In the genomic region with DNA sequence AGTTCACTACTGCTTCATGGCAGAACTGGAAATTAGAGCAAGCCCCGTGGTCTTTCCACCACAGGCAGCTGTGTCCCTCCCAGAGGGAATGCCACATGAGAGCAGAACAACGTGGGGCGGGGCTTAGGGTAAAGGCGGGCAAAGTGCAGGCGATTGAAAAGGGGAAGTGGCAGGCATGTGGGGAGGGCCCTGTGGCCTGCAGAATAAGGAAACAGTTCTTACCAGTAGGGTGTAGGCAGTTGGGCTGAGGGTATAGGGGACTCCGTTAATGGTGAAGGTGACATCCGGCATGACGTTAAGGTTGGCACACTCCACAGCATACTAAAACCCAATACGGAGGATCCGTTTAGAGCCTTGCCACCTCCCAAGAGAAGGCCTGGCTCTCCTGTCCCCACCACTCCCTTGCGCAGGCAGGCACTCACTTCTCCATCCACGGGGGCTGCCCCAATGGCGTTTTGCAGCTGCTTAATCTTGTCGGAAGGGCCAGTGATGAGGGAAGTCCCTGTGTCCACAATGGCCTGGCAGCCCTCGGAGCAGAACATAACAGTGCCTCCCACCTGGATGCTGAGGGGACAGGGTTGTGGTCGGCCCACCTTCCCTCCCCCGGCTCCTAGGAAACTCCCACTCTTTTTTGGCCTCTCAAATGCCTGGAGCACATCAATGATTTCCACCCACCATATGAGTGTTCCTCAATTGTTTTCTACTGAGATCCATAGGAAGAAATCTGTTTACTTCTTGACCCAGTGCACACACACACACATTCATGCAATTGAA, we compare ENCODE assay signal across 9 cellular contexts. TPM values are rescaled to one million over a fixed set of nuclear protein-coding genes. Genes with fewer than 3 reads are reported as not detected.
DNase-seq lines count a peak whose midpoint lies in the region; ATAC-seq, FAIRE-seq and TF ChIP-seq lines count a peak whose summit lies in the region.
"Had no signal": no experiment of that assay in that cellular context is flagged by ENCODE, and none has a peak within 500 bp of the region (broad histone marks: within the 10 kb centered on the region; RNA-seq: fewer than 3 reads in every experiment).

No MANE protein-coding gene starts in this region.

- H3K27me3 ChIP-seq in Caco-2 (replicated peaks; ENCODE audit: control insufficient read depth, insufficient read depth, low read length) = no peaks in the 10 kb centered on the region

- H3K4me3 Mint-ChIP-seq in central memory CD8-positive, alpha-beta T cell = peak overlapping the region; percentile 7
- no peak overlapping the region for H3K4me3 Mint-ChIP-seq in Caco-2 (ENCODE audit: unreplicated experiment)

- peaks cover 1% of the 10 kb centered on the region for H3K36me3 Mint-ChIP-seq in central memory CD8-positive, alpha-beta T cell (ENCODE audit: insufficient read depth)
- no peaks in the 10 kb centered on the region for H3K36me3 Mint-ChIP-seq in Caco-2 (ENCODE audit: insufficient read depth, unreplicated experiment)

- no peaks in the 10 kb centered on the region for H3K9me3 ChIP-seq in Caco-2

- H3K36me3 ChIP-seq in Caco-2 (ENCODE audit: control insufficient read depth, insufficient read depth, low read length) = no peaks in the 10 kb centered on the region

- peak; percentile 96 for ATAC-seq in HG02884 (IDR thresholded peaks at IDR 0.05; ENCODE audit: unreplicated experiment)
- peak; percentile 86 for ATAC-seq in central memory CD8-positive, alpha-beta T cell (replicated peaks; ENCODE audit: extremely low read depth, poor library complexity, severe bottlenecking)

- no peaks in the 10 kb centered on the region for H3K4me1 ChIP-seq in Caco-2

- H3K4me1 Mint-ChIP-seq in central memory CD8-positive, alpha-beta T cell = peaks cover 24% of the 10 kb centered on the region
- H3K4me1 Mint-ChIP-seq in Caco-2 (ENCODE audit: low read depth, unreplicated experiment) = no peaks in the 10 kb centered on the region

- H3K9me3 Mint-ChIP-seq in central memory CD8-positive, alpha-beta T cell = no peaks in the 10 kb centered on the region
- no peaks in the 10 kb centered on the region for H3K9me3 Mint-ChIP-seq in Caco-2 (ENCODE audit: unreplicated experiment)

- TF ChIP-seq CTCF in Caco-2 (IDR thresholded peaks at IDR 0.05; ENCODE audit: insufficient read depth in 1 of 2, low read depth in 1 of 2, low read length in 1 of 2, severe bottlenecking in 1 of 2, unreplicated experiment in 1 of 2) = no peak

- intact Hi-C loops in Caco-2 (cut with micrococcal nuclease; ENCODE audit: unreplicated experiment) = no loop called here

- H3K4me3 ChIP-seq in Caco-2 (ENCODE audit: low read depth, low read length) = no peak overlapping the region

- H3K27ac Mint-ChIP-seq in central memory CD8-positive, alpha-beta T cell (ENCODE audit: low read depth) = no peak overlapping the region
- no peak overlapping the region for H3K27ac Mint-ChIP-seq in Caco-2 (ENCODE audit: unreplicated experiment)

- POLR2A ChIA-PET in Caco-2 (lab: Charles Lee) = no interaction called here

- no peaks in the 10 kb centered on the region for H3K27me3 Mint-ChIP-seq in central memory CD8-positive, alpha-beta T cell
- no peaks in the 10 kb centered on the region for H3K27me3 Mint-ChIP-seq in Caco-2 (ENCODE audit: insufficient read depth, unreplicated experiment)

- no TSS peak for BruUV-seq in Caco-2 (replicated peaks; lab: Mats Ljungman, UMichigan)

- CTCF ChIA-PET in Caco-2 (lab: Charles Lee) = no interaction called here

- peak; percentile 31 for DNase-seq in activated CD4-positive, alpha-beta T cell treated with anti-CD3 and anti-CD28 coated beads for 48 hours
- DNase-seq in activated CD4-positive, alpha-beta T cell treated with anti-CD3 and anti-CD28 coated beads, Interleukin-2, amount 50 U/mL, for 4 hours = no peak
- peak; percentile 99 for DNase-seq in NOMO-1 treated with DMSO at 0.1 percent for 48 hours (lab: John Stamatoyannopoulos, UW; ENCODE audit: unreplicated experiment)
- DNase-seq in central memory CD8-positive, alpha-beta T cell (ENCODE audit: low spot score in 2 of 2) = peak in 1 of 2 donors; percentile 25
- DNase-seq in pons (ENCODE audit: low spot score) = peak; percentile 86
- DNase-seq in urothelium cell line (ENCODE audit: low spot score) = no peak
- no peak for DNase-seq in Caco-2

- no peak for FAIRE-seq in urothelium cell line (lab: Jason Lieb, UNC)
- FAIRE-seq: TTC549 had no signal

RNA-seq across cellular contexts. Expression of gene RAB7B, which starts 9.1 kb away (rescaled TPM):
- not detected in 2 replicates for total RNA-seq in Caco-2 (2022)

RNA-seq across cellular contexts. Expression of gene CTSE, which starts 11.4 kb away (rescaled TPM):
- 0.23 and 0.48 TPM in 2 replicates for total RNA-seq in Caco-2 (2022)

RNA-seq across cellular contexts. Expression of gene RHEX, which starts 40.7 kb away (rescaled TPM):
- not detected in 2 replicates for total RNA-seq in Caco-2 (2022)

Comparison
In these comparisons a context has a peak if more than half of its experiments do, and no peak if none do; other contexts are left out.
1. DNase-seq: peak in activated CD4-positive, alpha-beta T cell treated with anti-CD3 and anti-CD28 coated beads for 48 hours (single experiment), NOMO-1 treated with DMSO at 0.1 percent for 48 hours (single experiment) and pons (single experiment); none in activated CD4-positive, alpha-beta T cell treated with anti-CD3 and anti-CD28 coated beads, Interleukin-2, amount 50 U/mL, for 4 hours (0 of 2), urothelium cell line (single experiment) and Caco-2 (0 of 2).